In the genomic region with DNA sequence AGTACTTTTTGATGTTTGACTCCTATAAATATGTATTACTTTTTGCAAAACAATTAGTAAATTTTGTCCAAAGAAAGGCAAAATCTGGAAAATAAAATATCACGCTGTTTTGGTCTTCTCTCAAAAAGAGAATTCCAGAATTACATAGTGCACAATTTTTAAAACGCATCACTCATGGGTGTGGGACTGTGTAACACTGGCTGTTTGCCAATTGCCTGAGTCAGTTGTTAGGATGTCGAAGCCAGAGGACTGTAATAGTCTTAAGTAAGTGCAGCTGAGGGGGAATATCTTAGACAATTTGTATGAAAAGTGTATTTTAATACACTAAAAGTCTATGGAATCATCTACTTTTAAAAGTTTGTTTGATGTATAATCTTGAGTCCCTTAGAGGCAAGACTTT, we compare ENCODE assay signal across 16 cellular contexts. TPM values are rescaled to one million over a fixed set of nuclear protein-coding genes. Genes with fewer than 3 reads are reported as not detected.
DNase-seq lines count a peak whose midpoint lies in the region.
"Had no signal": no experiment of that assay in that cellular context is flagged by ENCODE, and none has a peak within 500 bp of the region (broad histone marks: within the 10 kb centered on the region; RNA-seq: fewer than 3 reads in every experiment).

No MANE protein-coding gene starts in this region.

- no peaks in the 10 kb centered on the region for H3K27me3 ChIP-seq in Karpas-422 (ENCODE audit: low read length)
- H3K27me3 ChIP-seq: heart left ventricle had no signal

- DNase-seq in NCI-H748 (lab: John Stamatoyannopoulos, UW; ENCODE audit: unreplicated experiment) (peak; percentile 25), NCI-H748 treated with DMSO at 0.1 percent for 48 hours (lab: John Stamatoyannopoulos, UW) (no peak), RKO (ENCODE audit: low spot score) (peak; percentile 10), fibroblast of gingiva (ENCODE audit: low read depth) (peak; percentile 49), superior temporal gyrus (ENCODE audit: extremely low spot score) (peak; percentile 19), Karpas-422 (no peak)
- no peak for DNase-seq in activated CD4-positive, CD25-positive, alpha-beta regulatory T cell treated with anti-CD3 and anti-CD28 coated beads, Interleukin-2, amount 50 U/mL, for 72 hours
- no peak for DNase-seq in activated CD4-positive, alpha-beta T cell treated with anti-CD3 and anti-CD28 coated beads for 1 hour
- DNase-seq: activated CD4-positive, alpha-beta T cell treated with anti-CD3 and anti-CD28 coated beads for 48 hours; activated T-cell treated with anti-CD3 and anti-CD28 coated beads, Interleukin-2, amount 50 U/mL, for 48 hours; COR-L47; left colon; NCI-H524 treated with DMSO at 0.1 percent for 48 hours; posterior cingulate gyrus; stimulated activated CD4-positive, alpha-beta T cell treated with anti-CD3 and anti-CD28 coated beads, Interleukin-15, amount 100 ng/mL, for 24 hours had no signal

- no peak overlapping the region for H3K4me2 ChIP-seq in Karpas-422 (ENCODE audit: low read depth, low read length, poor library complexity, severe bottlenecking)

- no peak overlapping the region for H2AFZ ChIP-seq in Karpas-422 (ENCODE audit: low read length)

- no peaks in the 10 kb centered on the region for H3K36me3 ChIP-seq in Karpas-422 (ENCODE audit: insufficient read depth, low read length)
- H3K36me3 ChIP-seq: heart left ventricle had no signal

- H3K27ac ChIP-seq in Karpas-422 (ENCODE audit: low read length) = no peak overlapping the region
- H3K27ac ChIP-seq: heart left ventricle had no signal

- H3K9me2 ChIP-seq in Karpas-422 (replicated peaks; ENCODE audit: insufficient read depth, low read length) = no peaks in the 10 kb centered on the region

- no peaks in the 10 kb centered on the region for H4K20me1 ChIP-seq in Karpas-422 (ENCODE audit: insufficient read depth, low read depth, low read length)

- no peaks in the 10 kb centered on the region for H3K4me1 ChIP-seq in Karpas-422 (ENCODE audit: low read length)
- H3K4me1 ChIP-seq: heart left ventricle had no signal

- no peaks in the 10 kb centered on the region for H3K79me2 ChIP-seq in Karpas-422 (ENCODE audit: low read length)

- no peak overlapping the region for H3K9ac ChIP-seq in Karpas-422 (ENCODE audit: low read length)

- no peak overlapping the region for H3K4me3 ChIP-seq in Karpas-422 (ENCODE audit: low read length)
- H3K4me3 ChIP-seq: heart left ventricle had no signal

- H3K9me3 ChIP-seq in Karpas-422 (ENCODE audit: low read length) = no peaks in the 10 kb centered on the region

RNA-seq across cellular contexts. Expression of a gene that starts 24.1 kb away (rescaled TPM):
- total RNA-seq in Karpas-422 (2014; rRNA removed; shearing (Covaris generic); ENCODE audit: low replicate concordance) = not detected in 2 replicates

Comparison
In these comparisons a context has a peak if more than half of its experiments do, and no peak if none do; other contexts are left out.
1. DNase-seq: peak in NCI-H748 (single experiment), RKO (single experiment), fibroblast of gingiva (single experiment) and superior temporal gyrus (single experiment); none in NCI-H748 treated with DMSO at 0.1 percent for 48 hours (single experiment), activated CD4-positive, CD25-positive, alpha-beta regulatory T cell treated with anti-CD3 and anti-CD28 coated beads, Interleukin-2, amount 50 U/mL, for 72 hours (single experiment), activated CD4-positive, alpha-beta T cell treated with anti-CD3 and anti-CD28 coated beads for 1 hour (single experiment) and Karpas-422 (single experiment).